ENCODE assay signal across 1 cellular context in genomic region chr9:16619341-16619740, GRCh38.
TF ChIP-seq lines count a peak whose summit lies in the region.

No MANE protein-coding gene starts in this region.

TF ChIP-seq in GM23338, 12 proteins besides CTCF, POLR2A, EP300 and RAD21 (continued from another document):
- TF ChIP-seq ZNF462 (CRISPR knock-in tag; IDR thresholded peaks at IDR 0.05): no peak
- TF ChIP-seq EZH2phosphoT487 (IDR thresholded peaks at IDR 0.05; ENCODE audit: unreplicated experiment): no peak
- no peak for TF ChIP-seq ETS1 (IDR thresholded peaks at IDR 0.05)
- no peak for TF ChIP-seq NANOG (IDR thresholded peaks at IDR 0.05; ENCODE audit: borderline replicate concordance)
- TF ChIP-seq CREB1 (CRISPR knock-in tag; IDR thresholded peaks at IDR 0.05; ENCODE audit: low read depth): no peak
- TF ChIP-seq ZNF331 (CRISPR knock-in tag; IDR thresholded peaks at IDR 0.05; ENCODE audit: low read depth): no peak
